ENCODE assay signal across 8 cellular contexts in the genomic region with DNA sequence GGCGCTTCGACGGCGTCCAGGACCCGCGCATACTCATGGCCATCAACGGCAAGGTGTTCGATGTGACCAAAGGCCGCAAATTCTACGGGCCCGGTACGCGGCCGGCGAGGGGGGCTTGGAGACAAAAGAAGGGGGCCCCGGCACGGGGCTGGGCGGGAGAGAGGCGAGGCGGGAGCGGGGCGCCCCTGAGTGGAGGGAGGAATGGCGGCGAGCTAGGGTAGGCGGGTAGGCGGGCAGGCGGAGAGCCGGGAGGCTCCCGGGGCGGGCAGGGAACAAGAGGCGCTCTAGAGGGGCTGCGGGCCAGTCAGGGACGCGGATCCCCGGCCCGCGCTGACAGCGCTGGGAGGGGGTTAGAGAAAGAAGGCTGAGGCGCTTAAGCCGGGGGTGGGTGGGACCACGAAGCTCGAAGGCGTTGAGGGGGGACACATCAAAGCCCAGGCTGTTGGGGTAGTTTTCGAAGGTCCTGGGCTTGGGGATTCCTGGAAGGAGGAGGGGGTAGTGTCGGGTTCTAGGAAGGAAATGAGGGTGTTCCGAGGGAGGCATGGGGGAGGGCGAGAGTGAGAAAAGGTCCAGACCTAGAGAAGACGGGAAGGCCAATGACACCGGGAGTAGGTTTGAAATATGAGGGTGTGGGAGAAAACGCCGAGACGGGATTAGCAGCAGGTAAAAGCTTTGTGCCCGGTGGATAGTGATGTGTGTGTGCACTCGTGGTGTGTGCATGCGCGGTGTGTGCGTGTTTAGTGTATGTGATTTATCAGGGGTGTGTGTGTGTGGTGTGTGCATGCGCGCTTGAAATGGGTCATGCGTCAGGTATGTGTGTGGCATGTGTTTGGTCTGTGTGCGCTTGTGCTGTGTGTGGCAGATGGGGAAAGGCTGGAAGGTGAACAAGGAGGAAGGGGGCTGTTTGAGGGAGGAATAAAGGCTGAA. TPM values are rescaled to one million over a fixed set of nuclear protein-coding genes. Genes with fewer than 3 reads are reported as not detected.
A peak's percentile ranks its signal among the peaks of the same experiment; 100 is the strongest.
DNase-seq lines count a peak whose midpoint lies in the region; ATAC-seq and TF ChIP-seq lines count a peak whose summit lies in the region.

No MANE protein-coding gene starts in this region.

- DNase-seq in Caki2 (ENCODE audit: low read depth): peak; percentile 47
- DNase-seq in KG1 (lab: John Stamatoyannopoulos, UW): peak; percentile 19
- peak; percentile 47 for DNase-seq in activated CD4-positive, alpha-beta T cell treated with anti-CD3 and anti-CD28 coated beads for 36 hours
- peak; percentile 45 for DNase-seq in lower lobe of right lung
- no peak for DNase-seq in stimulated activated effector memory CD8-positive, alpha-beta T cell treated with anti-CD3 and anti-CD28 coated beads, Interleukin-12 subunit alpha, Interleukin-12 subunit beta, amount 100 ng/mL, for 72 hours (ENCODE audit: low spot score in 2 of 2)
- DNase-seq in NOMO-1 treated with dmso at 0.1 percent for 144 hours (lab: John Stamatoyannopoulos, UW; ENCODE audit: unreplicated experiment): no peak

- H3K4me3 ChIP-seq in lower lobe of right lung: peak overlapping the region; percentile 70

- H3K27ac Mint-ChIP-seq in activated CD4-positive, alpha-beta T cell treated with anti-CD3 and anti-CD28 coated beads for 36 hours: peak overlapping the region; percentile 86
- peak overlapping the region; percentile 88 for H3K27ac Mint-ChIP-seq in dendritic cell treated with granulocyte-macrophage colony-stimulating factor and Interleukin-4, amounts not matched to agents 40 ng/mL and 50 ng/mL, for 4 days
- H3K27ac Mint-ChIP-seq in stimulated activated effector memory CD8-positive, alpha-beta T cell treated with anti-CD3 and anti-CD28 coated beads, Interleukin-12 subunit alpha, Interleukin-12 subunit beta, amount 100 ng/mL, for 72 hours: peak overlapping the region; percentile 74

- no peak for TF ChIP-seq CTCF in lower lobe of right lung (IDR thresholded peaks at IDR 0.05)

- peak overlapping the region; percentile 89 for H3K4me3 Mint-ChIP-seq in activated CD4-positive, alpha-beta T cell treated with anti-CD3 and anti-CD28 coated beads for 36 hours
- H3K4me3 Mint-ChIP-seq in dendritic cell treated with granulocyte-macrophage colony-stimulating factor and Interleukin-4, amounts not matched to agents 40 ng/mL and 50 ng/mL, for 4 days: peak overlapping the region; percentile 88
- H3K4me3 Mint-ChIP-seq in stimulated activated effector memory CD8-positive, alpha-beta T cell treated with anti-CD3 and anti-CD28 coated beads, Interleukin-12 subunit alpha, Interleukin-12 subunit beta, amount 100 ng/mL, for 72 hours: peak overlapping the region; percentile 85

- in situ Hi-C loops in Caki2 (cut with HindIII; ENCODE audit: low pct_unique_long_range_greater_than_20kb, low sequenced_read_pairs): no loop called here

- CTCF ChIA-PET in activated CD4-positive, alpha-beta T cell treated with anti-CD3 and anti-CD28 coated beads for 36 hours (lab: Charles Lee): interaction anchor here (1.0 kb wide), 1 partner anchor 29 kb away, joined by 3 read pairs; no protein-coding TSS in a partner anchor

- POLR2A ChIA-PET in activated CD4-positive, alpha-beta T cell treated with anti-CD3 and anti-CD28 coated beads for 36 hours (lab: Charles Lee): no interaction called here

- H3K9me3 ChIP-seq in lower lobe of right lung: no peaks in the 10 kb centered on the region

- H3K4me1 ChIP-seq in lower lobe of right lung: peaks cover 11% of the 10 kb centered on the region

- no peaks in the 10 kb centered on the region for H3K27me3 ChIP-seq in lower lobe of right lung (ENCODE audit: low read depth)

- H3K4me1 Mint-ChIP-seq in activated CD4-positive, alpha-beta T cell treated with anti-CD3 and anti-CD28 coated beads for 36 hours: peaks cover 30% of the 10 kb centered on the region
- H3K4me1 Mint-ChIP-seq in dendritic cell treated with granulocyte-macrophage colony-stimulating factor and Interleukin-4, amounts not matched to agents 40 ng/mL and 50 ng/mL, for 4 days (ENCODE audit: low read depth): peaks cover 28% of the 10 kb centered on the region
- H3K4me1 Mint-ChIP-seq in stimulated activated effector memory CD8-positive, alpha-beta T cell treated with anti-CD3 and anti-CD28 coated beads, Interleukin-12 subunit alpha, Interleukin-12 subunit beta, amount 100 ng/mL, for 72 hours: peaks cover 23% of the 10 kb centered on the region

- no peaks in the 10 kb centered on the region for H3K36me3 ChIP-seq in lower lobe of right lung

- H3K27ac ChIP-seq in lower lobe of right lung: peak overlapping the region; percentile 86

- ATAC-seq in GM21717 (IDR thresholded peaks at IDR 0.05; ENCODE audit: unreplicated experiment) (peak; percentile 35), lower lobe of right lung (peak; percentile 67 to 73)
- ATAC-seq in activated CD4-positive, alpha-beta T cell treated with anti-CD3 and anti-CD28 coated beads for 36 hours: peak; percentile 30
- ATAC-seq in stimulated activated effector memory CD8-positive, alpha-beta T cell treated with anti-CD3 and anti-CD28 coated beads, Interleukin-12 subunit alpha, Interleukin-12 subunit beta, amount 100 ng/mL, for 72 hours: peak; percentile 52

- H3K27me3 Mint-ChIP-seq in activated CD4-positive, alpha-beta T cell treated with anti-CD3 and anti-CD28 coated beads for 36 hours: peaks cover 3% of the 10 kb centered on the region
- H3K27me3 Mint-ChIP-seq in dendritic cell treated with granulocyte-macrophage colony-stimulating factor and Interleukin-4, amounts not matched to agents 40 ng/mL and 50 ng/mL, for 4 days: peaks cover 11% of the 10 kb centered on the region

- peaks cover 13% of the 10 kb centered on the region for H3K36me3 Mint-ChIP-seq in activated CD4-positive, alpha-beta T cell treated with anti-CD3 and anti-CD28 coated beads for 36 hours (ENCODE audit: low read depth)
- H3K36me3 Mint-ChIP-seq in dendritic cell treated with granulocyte-macrophage colony-stimulating factor and Interleukin-4, amounts not matched to agents 40 ng/mL and 50 ng/mL, for 4 days (ENCODE audit: low read depth): peaks cover 19% of the 10 kb centered on the region
- H3K36me3 Mint-ChIP-seq in stimulated activated effector memory CD8-positive, alpha-beta T cell treated with anti-CD3 and anti-CD28 coated beads, Interleukin-12 subunit alpha, Interleukin-12 subunit beta, amount 100 ng/mL, for 72 hours: peaks cover 21% of the 10 kb centered on the region

- intact Hi-C loops in activated CD4-positive, alpha-beta T cell treated with anti-CD3 and anti-CD28 coated beads for 36 hours (cut with DNase I, micrococcal nuclease): loop anchor here in 1 of 2 experiments (1.0 to 10.0 kb wide), 4 partner anchors 231 to 554 kb away; a partner anchor contains a TSS
- intact Hi-C loops in dendritic cell treated with granulocyte-macrophage colony-stimulating factor and Interleukin-4, amounts not matched to agents 40 ng/mL and 50 ng/mL, for 4 days (cut with micrococcal nuclease): no loop called here
- intact Hi-C loops in lower lobe of right lung (cut with DNase I): no loop called here

- H3K9me3 Mint-ChIP-seq in activated CD4-positive, alpha-beta T cell treated with anti-CD3 and anti-CD28 coated beads for 36 hours (ENCODE audit: low read depth): no peaks in the 10 kb centered on the region
- H3K9me3 Mint-ChIP-seq in dendritic cell treated with granulocyte-macrophage colony-stimulating factor and Interleukin-4, amounts not matched to agents 40 ng/mL and 50 ng/mL, for 4 days: no peaks in the 10 kb centered on the region
- no peaks in the 10 kb centered on the region for H3K9me3 Mint-ChIP-seq in stimulated activated effector memory CD8-positive, alpha-beta T cell treated with anti-CD3 and anti-CD28 coated beads, Interleukin-12 subunit alpha, Interleukin-12 subunit beta, amount 100 ng/mL, for 72 hours

RNA-seq across cellular contexts. Expression of a gene that starts 0.8 kb away (rescaled TPM):
- total RNA-seq in Caki2 (2014; rRNA removed; shearing (Covaris generic); ENCODE audit: low replicate concordance): 271 and 291 TPM in 2 replicates
- 10 to 100 TPM; 30.8 to 37.3 TPM for total RNA-seq in activated CD4-positive, alpha-beta T cell treated with anti-CD3 and anti-CD28 coated beads for 36 hours
- 71.6 TPM for total RNA-seq in lower lobe of right lung

Comparison
In these comparisons a context has a peak if more than half of its experiments do, and no peak if none do; other contexts are left out.
1. DNase-seq: peak in Caki2 (single experiment), KG1 (single experiment), activated CD4-positive, alpha-beta T cell treated with anti-CD3 and anti-CD28 coated beads for 36 hours (single experiment) and lower lobe of right lung (single experiment); none in stimulated activated effector memory CD8-positive, alpha-beta T cell treated with anti-CD3 and anti-CD28 coated beads, Interleukin-12 subunit alpha, Interleukin-12 subunit beta, amount 100 ng/mL, for 72 hours (0 of 2) and NOMO-1 treated with dmso at 0.1 percent for 144 hours (single experiment).
2. Peak in every context shown above with its lines, with median percentiles within 50 percentile points of each other: ATAC-seq, H3K27ac Mint-ChIP-seq and H3K4me3 Mint-ChIP-seq.